In the genomic region with DNA sequence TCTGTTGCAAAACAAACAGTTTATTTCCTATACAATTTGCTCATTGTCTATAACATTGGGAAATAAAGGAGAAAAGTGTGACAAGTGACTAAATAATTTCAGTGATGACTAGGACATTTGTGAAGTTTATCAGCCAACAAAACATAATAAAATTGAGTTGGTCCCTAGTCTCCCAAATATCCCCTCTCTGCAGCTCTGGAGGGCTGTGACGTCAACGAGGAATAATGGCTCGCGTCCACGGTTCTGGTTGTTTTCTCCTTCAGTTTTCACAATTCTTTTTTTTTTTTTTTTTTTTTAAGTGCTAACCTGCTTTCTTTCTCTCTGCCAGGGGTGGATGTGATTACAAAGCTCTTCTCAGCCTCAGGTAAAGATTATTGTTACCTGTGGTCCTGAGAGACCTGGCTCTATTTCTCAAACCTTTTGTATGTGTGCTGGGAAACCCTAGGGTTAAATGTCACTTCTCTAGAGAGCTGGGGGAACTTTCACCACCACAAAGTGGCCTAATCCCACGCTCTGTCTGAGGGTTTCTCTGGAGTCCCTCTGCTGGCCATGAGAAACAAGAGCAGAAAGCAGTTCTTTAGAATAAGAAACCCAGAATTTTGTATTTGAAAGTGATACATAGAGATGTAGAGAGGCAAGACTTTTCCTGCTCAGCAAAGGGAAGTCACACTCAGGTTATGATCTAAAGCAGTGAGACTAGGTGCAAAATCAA, we compare ENCODE assay signal across 8 cellular contexts. TPM values are rescaled to one million over a fixed set of nuclear protein-coding genes. Genes with fewer than 3 reads are reported as not detected.
DNase-seq lines count a peak whose midpoint lies in the region; ATAC-seq and TF ChIP-seq lines count a peak whose summit lies in the region.

No MANE protein-coding gene starts in this region.

- H3K4me1 ChIP-seq in mucosa of descending colon (ENCODE audit: low read depth), result no peaks in the 10 kb centered on the region

- intact Hi-C loops in mucosa of descending colon (cut with DNase I, micrococcal nuclease), result no loop called here

- TF ChIP-seq CTCF in mucosa of descending colon (IDR thresholded peaks at IDR 0.05), result no peak

- no peak overlapping the region for H3K4me3 ChIP-seq in mucosa of descending colon

- DNase-seq in NCI-H146 (lab: John Stamatoyannopoulos, UW) (peak; percentile 14), NCI-H146 treated with DMSO at 0.1 percent for 48 hours (lab: John Stamatoyannopoulos, UW; ENCODE audit: unreplicated experiment) (no peak), RKO (ENCODE audit: low spot score) (peak; percentile 47), dermis blood vessel endothelial cell (peak; percentile 73), mucosa of descending colon (no peak), occipital lobe (lab: John Stamatoyannopoulos, UW) (no peak)
- no peak for DNase-seq in activated effector memory CD4-positive, alpha-beta T cell treated with anti-CD3 and anti-CD28 coated beads, Interleukin-2, amount 50 U/mL, for 16 hours

- H3K9me3 ChIP-seq in mucosa of descending colon, result no peaks in the 10 kb centered on the region

- ATAC-seq in HG02798 (IDR thresholded peaks at IDR 0.05; ENCODE audit: poor library complexity, unreplicated experiment) (peak; percentile 55), mucosa of descending colon (peak; percentile 21)

- no peaks in the 10 kb centered on the region for H3K36me3 ChIP-seq in mucosa of descending colon (ENCODE audit: low read depth)

RNA-seq across cellular contexts. Expression of a gene that starts 36.2 kb away (rescaled TPM):
- 1.2 and 3.2 TPM in 2 replicates for total RNA-seq in dermis blood vessel endothelial cell
- total RNA-seq in mucosa of descending colon, result under 1 TPM in 1 of 3 donors, not detected in 2; 0.31 TPM
- 0.31 TPM for total RNA-seq in occipital lobe

Comparison
In these comparisons a context has a peak if more than half of its experiments do, and no peak if none do; other contexts are left out.
1. DNase-seq: peak in NCI-H146 (single experiment), RKO (single experiment) and dermis blood vessel endothelial cell (single experiment); none in NCI-H146 treated with DMSO at 0.1 percent for 48 hours (single experiment), mucosa of descending colon (0 of 3), activated effector memory CD4-positive, alpha-beta T cell treated with anti-CD3 and anti-CD28 coated beads, Interleukin-2, amount 50 U/mL, for 16 hours (single experiment) and occipital lobe (single experiment).